Comparison of ENCODE assay signal across 9 cellular contexts in the genomic region with DNA sequence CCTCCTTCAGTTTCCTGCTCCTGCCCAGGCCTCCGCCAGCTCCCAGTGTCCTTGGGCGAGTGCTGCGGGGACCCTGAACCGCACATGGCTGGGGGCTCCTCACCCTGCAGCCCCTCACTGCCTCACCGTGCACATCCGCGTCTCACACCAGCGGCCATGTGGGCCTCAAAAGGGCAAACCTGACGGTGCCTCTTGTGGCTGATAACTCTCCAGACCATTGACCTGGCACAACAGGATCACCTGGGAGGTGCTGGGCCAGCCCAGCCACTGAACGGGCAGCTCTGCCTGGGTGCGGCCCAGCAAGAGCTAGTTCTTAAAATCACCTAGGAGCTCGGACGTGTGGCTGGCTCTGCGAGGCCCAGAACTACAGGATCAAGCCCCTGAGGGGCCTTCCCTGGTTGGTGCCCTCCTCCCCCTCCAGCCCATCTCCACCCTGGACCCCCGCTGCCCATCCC. TPM values are rescaled to one million over a fixed set of nuclear protein-coding genes. Genes with fewer than 3 reads are reported as not detected.
DNase-seq lines count a peak whose midpoint lies in the region; ATAC-seq and TF ChIP-seq lines count a peak whose summit lies in the region.
"Had no signal": no experiment of that assay in that cellular context is flagged by ENCODE, and none has a peak within 500 bp of the region (broad histone marks: within the 10 kb centered on the region; RNA-seq: fewer than 3 reads in every experiment).

No MANE protein-coding gene starts in this region.

- no peak for DNase-seq in CD4-positive, alpha-beta T cell
- peak; percentile 45 for DNase-seq in NB4 (ENCODE audit: low read depth)
- DNase-seq in chondrocyte (ENCODE audit: low spot score), result no peak
- no peak for DNase-seq in nephron progenitor cell
- DNase-seq in DMS79 treated with DMSO at 0.1 percent for 48 hours (lab: John Stamatoyannopoulos, UW), result no peak
- DNase-seq in coronary artery (ENCODE audit: low spot score), result no peak
- DNase-seq in T1000 (lab: John Stamatoyannopoulos, UW), result no peak
- DNase-seq in C1 segment of cervical spinal cord (lab: John Stamatoyannopoulos, UW), result no peak

- POLR2A ChIA-PET in CD4-positive, alpha-beta T cell (lab: Charles Lee), result interaction anchor here (1.0 to 4.9 kb wide), 10 partner anchors 11 to 378 kb away, joined by 3 to 163 read pairs (median 16); partner anchors contain the start of genes BLOC1S4, GRPEL1, MRFAP1 and MRFAP1L1

- H3K27me3 ChIP-seq in CD4-positive, alpha-beta T cell (ENCODE audit: control insufficient read depth, insufficient read depth, low read length), result no peaks in the 10 kb centered on the region

- peaks cover 74% of the 10 kb centered on the region for H3K4me1 Mint-ChIP-seq in CD4-positive, alpha-beta T cell (ENCODE audit: low read depth)
- H3K4me1 Mint-ChIP-seq in chondrocyte (ENCODE audit: low read depth) (peaks cover 31% of the 10 kb centered on the region), nephron progenitor cell (peaks cover 55% of the 10 kb centered on the region)
- H3K4me1 Mint-ChIP-seq: IgD-negative memory B cell had no signal

- ATAC-seq in CD4-positive, alpha-beta T cell (ENCODE audit: poor library complexity), result no peak

- H3K27ac ChIP-seq in CD4-positive, alpha-beta T cell (ENCODE audit: low read depth, low read length), result peak overlapping the region; percentile 34
- H3K27ac ChIP-seq in coronary artery, result peak overlapping the region in 1 of 2 donors; percentile 25

- intact Hi-C loops in CD4-positive, alpha-beta T cell (cut with DNase I, micrococcal nuclease), result loop anchor here in 1 of 2 experiments (2.0 kb wide), 1 partner anchor 15 kb away; a partner anchor contains a TSS

- H3K9me3 ChIP-seq in CD4-positive, alpha-beta T cell (ENCODE audit: control insufficient read depth, low read length), result no peaks in the 10 kb centered on the region

- peak overlapping the region; percentile 91 for H3K27ac Mint-ChIP-seq in CD4-positive, alpha-beta T cell
- H3K27ac Mint-ChIP-seq in chondrocyte (ENCODE audit: unreplicated experiment) (peak overlapping the region; percentile 95), nephron progenitor cell (peak overlapping the region; percentile 72)

- CTCF ChIA-PET in CD4-positive, alpha-beta T cell (lab: Charles Lee), result interaction anchor here (1.1 to 5.2 kb wide), 5 partner anchors 10 to 18 kb away, joined by 3 to 39 read pairs (median 4); a partner anchor contains a TSS

- peak overlapping the region; percentile 89 for H3K4me3 Mint-ChIP-seq in CD4-positive, alpha-beta T cell
- no peak overlapping the region for H3K4me3 Mint-ChIP-seq in chondrocyte (ENCODE audit: unreplicated experiment)
- H3K4me3 Mint-ChIP-seq in nephron progenitor cell, result no peak overlapping the region

- no peaks in the 10 kb centered on the region for H3K27me3 Mint-ChIP-seq in CD4-positive, alpha-beta T cell
- H3K27me3 Mint-ChIP-seq in chondrocyte (ENCODE audit: low read depth) (no peaks in the 10 kb centered on the region), nephron progenitor cell (ENCODE audit: low read depth, poor library complexity) (no peaks in the 10 kb centered on the region)

- H3K9me3 Mint-ChIP-seq in CD4-positive, alpha-beta T cell, result no peaks in the 10 kb centered on the region
- H3K9me3 Mint-ChIP-seq in chondrocyte (ENCODE audit: low read depth) (no peaks in the 10 kb centered on the region), nephron progenitor cell (peaks cover 20% of the 10 kb centered on the region)
- H3K9me3 Mint-ChIP-seq: IgD-negative memory B cell had no signal

- no peak for TF ChIP-seq CTCF in CD4-positive, alpha-beta T cell (IDR thresholded peaks at IDR 0.05)
- no peak for TF ChIP-seq CTCF in NB4 (IDR thresholded peaks at IDR 0.05; ENCODE audit: low read depth, low read length)
- no peak for TF ChIP-seq CTCF in chondrocyte (IDR thresholded peaks at IDR 0.05)
- TF ChIP-seq CTCF in nephron progenitor cell (IDR thresholded peaks at IDR 0.05), result no peak
- no peak for TF ChIP-seq CTCF in coronary artery (IDR thresholded peaks at IDR 0.05)

- peaks cover 3% of the 10 kb centered on the region for H3K36me3 Mint-ChIP-seq in CD4-positive, alpha-beta T cell (ENCODE audit: low read depth)
- H3K36me3 Mint-ChIP-seq in chondrocyte (ENCODE audit: low read depth), result no peaks in the 10 kb centered on the region
- H3K36me3 Mint-ChIP-seq in nephron progenitor cell (ENCODE audit: low read depth), result peaks cover 17% of the 10 kb centered on the region

- H3K4me3 ChIP-seq in NB4 (ENCODE audit: low read depth, low read length) (peak overlapping the region; percentile 32), coronary artery (no peak overlapping the region)

- TF ChIP-seq POLR2A in NB4 (IDR thresholded peaks at IDR 0.05; ENCODE audit: extremely low read depth, insufficient read length), result no peak

RNA-seq across cellular contexts. Expression of gene S100P, which starts 4.1 kb away (rescaled TPM):
- total RNA-seq in CD4-positive, alpha-beta T cell, result 1 to 10 TPM in 1 of 2 experiments, under 1 TPM in 1; 0.58 to 2.8 TPM
- 0.95 to 1.1 TPM in 2 of 3 replicates, not detected in the other for total RNA-seq in chondrocyte

RNA-seq across cellular contexts. Expression of gene MRFAP1L1, which starts 20.1 kb away (rescaled TPM):
- 10 to 100 TPM; 26.6 to 27.0 TPM for total RNA-seq in CD4-positive, alpha-beta T cell
- total RNA-seq in chondrocyte, result 44.7 to 52.9 TPM (median 46.5 TPM) in 3 replicates

RNA-seq across cellular contexts. Expression of gene BLOC1S4, which starts 26.4 kb away (rescaled TPM):
- total RNA-seq in CD4-positive, alpha-beta T cell, result 10 to 100 TPM; 24.6 to 27.6 TPM
- total RNA-seq in chondrocyte, result 15.5 to 16.7 TPM (median 16.2 TPM) in 3 replicates

RNA-seq across cellular contexts. Expression of gene MRFAP1, which starts 49.0 kb away (rescaled TPM):
- total RNA-seq in CD4-positive, alpha-beta T cell, result 100 to 1,000 TPM; 172 to 181 TPM
- total RNA-seq in chondrocyte, result 247 to 293 TPM (median 250 TPM) in 3 replicates
